Comparison of ENCODE assay signal across 9 cellular contexts in the genomic region with DNA sequence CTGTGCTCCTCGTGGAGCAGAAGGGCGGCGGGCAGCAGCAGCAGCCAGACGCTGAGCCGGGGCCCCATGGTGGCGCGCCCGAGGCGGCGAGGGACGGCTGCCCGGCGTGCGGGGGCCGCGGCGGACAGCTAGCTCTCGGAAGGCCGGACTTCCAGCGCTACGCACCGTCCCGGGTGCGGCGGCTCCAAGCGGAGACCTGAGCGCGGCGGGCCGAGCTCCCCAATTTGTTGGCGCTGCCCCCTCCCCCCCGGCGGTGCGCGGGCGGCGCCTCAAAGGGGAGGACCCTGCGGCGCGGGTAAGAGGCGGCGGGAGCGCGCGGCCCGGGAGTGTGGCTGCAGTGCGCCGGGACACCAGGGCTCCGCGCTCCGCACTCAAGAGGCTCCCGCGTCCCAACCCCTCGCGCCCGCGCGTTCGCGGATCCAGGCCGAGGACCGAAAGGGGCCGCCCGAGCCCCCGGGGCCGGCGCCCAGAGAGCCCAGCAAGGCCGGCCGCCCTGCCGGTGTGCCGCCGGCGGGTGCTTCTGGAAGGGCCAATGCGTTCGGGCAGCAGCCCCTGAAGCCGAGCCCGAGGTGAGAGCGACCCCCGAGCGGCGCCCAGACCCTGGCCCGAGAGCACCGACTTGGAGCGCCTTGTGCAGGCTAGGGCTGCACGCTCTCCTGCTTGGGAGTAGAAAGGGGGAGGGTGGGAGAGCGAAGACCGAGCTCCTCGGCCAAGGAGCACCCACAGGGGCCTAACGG. TPM values are rescaled to one million over a fixed set of nuclear protein-coding genes. Genes with fewer than 3 reads are reported as not detected.
DNase-seq lines count a peak whose midpoint lies in the region; ATAC-seq and TF ChIP-seq lines count a peak whose summit lies in the region.
"Had no signal": no experiment of that assay in that cellular context is flagged by ENCODE, and none has a peak within 500 bp of the region (broad histone marks: within the 10 kb centered on the region; RNA-seq: fewer than 3 reads in every experiment).

TSS of gene COL4A1 (minus strand) at position 198 of the 737 bp plus-strand sequence. CDS start at position 68, 130 bp downstream.
TSS of gene COL4A2 (plus strand) at position 325 of the 737 bp plus-strand sequence. CDS start 620 bp downstream, outside the sequence.

- ATAC-seq in body of pancreas = peak; percentile 62

- no peaks in the 10 kb centered on the region for H3K9me3 ChIP-seq in body of pancreas
- H3K9me3 ChIP-seq in smooth muscle cell (replicated peaks; ENCODE audit: low read depth) = no peaks in the 10 kb centered on the region

- peaks cover 100% of the 10 kb centered on the region for H3K79me2 ChIP-seq in smooth muscle cell (ENCODE audit: low read depth)

- no peak within 1 kb of the TSS for H2AFZ ChIP-seq in smooth muscle cell (ENCODE audit: low read depth)

- H3K4me1 ChIP-seq in body of pancreas = peaks cover 74% of the 10 kb centered on the region
- H3K4me1 ChIP-seq in smooth muscle cell (ENCODE audit: low read depth) = peaks cover 53% of the 10 kb centered on the region

- 0 to 1% methylated on average over 2 to 73 of the region's 89 CpGs for WGBS in body of pancreas, 2 donors
- WGBS in smooth muscle cell (ENCODE audit: low lambda C conversion rate) = 1% methylated on average over 67 of the region's 89 CpGs

- H4K20me1 ChIP-seq in smooth muscle cell (ENCODE audit: low read depth) = peaks cover 98% of the 10 kb centered on the region

- TF ChIP-seq CTCF in body of pancreas (IDR thresholded peaks at IDR 0.05) = no peak
- no peak for TF ChIP-seq CTCF in smooth muscle cell (IDR thresholded peaks at IDR 0.05; ENCODE audit: borderline replicate concordance, insufficient read depth, poor library complexity, severe bottlenecking)

- DNase-seq in HT1080 (ENCODE audit: low read depth) (peak; percentile 71), body of pancreas (peak; percentile 46 to 60 (median 48)), iPS-NIHi11 (ENCODE audit: low spot score) (peak; percentile 73), smooth muscle cell (lab: John Stamatoyannopoulos, UW; ENCODE audit: unreplicated experiment) (no peak), NCI-H2227 (lab: John Stamatoyannopoulos, UW; ENCODE audit: unreplicated experiment) (no peak), KG1 (lab: John Stamatoyannopoulos, UW) (no peak)
- DNase-seq in central memory CD4-positive, alpha-beta T cell = no peak
- DNase-seq in activated effector memory CD4-positive, alpha-beta T cell treated with Interleukin-2 at 50 U/mL for 16 hours = no peak

- H3K27me3 ChIP-seq in body of pancreas = peaks cover 0 to 6% of the 10 kb centered on the region in 2 donors
- no peaks in the 10 kb centered on the region for H3K27me3 ChIP-seq in smooth muscle cell (ENCODE audit: low read depth)

- H3K36me3 ChIP-seq in body of pancreas (replicated peaks in 1 of 2; ENCODE audit: insufficient read depth in 1 of 2, low read depth in 2 of 2) (no peaks in the 10 kb centered on the region), smooth muscle cell (ENCODE audit: low read depth) (no peaks in the 10 kb centered on the region)

- intact Hi-C loops in body of pancreas (cut with DNase I) = no loop called here

- H3K9ac ChIP-seq in smooth muscle cell (ENCODE audit: low read depth) = peak within 1 kb of the TSS; percentile 90

- peak within 1 kb of the TSS; percentile 18 to 82 (median 77) for H3K27ac ChIP-seq in body of pancreas
- peak within 1 kb of the TSS; percentile 94 for H3K27ac ChIP-seq in smooth muscle cell (ENCODE audit: low read depth)

- H3K4me3 ChIP-seq in body of pancreas = peak within 1 kb of the TSS; percentile 19 to 41
- H3K4me3 ChIP-seq in smooth muscle cell = peak within 1 kb of the TSS; percentile 93

- H3F3A ChIP-seq in smooth muscle cell (ENCODE audit: low read depth) = peaks cover 78% of the 10 kb centered on the region

- TF ChIP-seq POLR2A in body of pancreas (IDR thresholded peaks at IDR 0.05) = peak; percentile 51 to 60 (median 59)

- H3K4me2 ChIP-seq in smooth muscle cell = peak within 1 kb of the TSS; percentile 97

RNA-seq across cellular contexts. Expression of gene COL4A1, which starts in this region (rescaled TPM):
- 146 and 150 TPM in 2 replicates for total RNA-seq in HT1080 (2014; rRNA removed; shearing (Covaris generic))
- 99.2 and 107 TPM in 2 replicates for polyA plus RNA-seq in HT1080 (2015; cell fraction: cytosol; rRNA removed)
- 764 and 863 TPM in 2 replicates for polyA plus RNA-seq in HT1080 (2015; cell fraction: nucleus; rRNA removed)
- total RNA-seq in body of pancreas (100 to 1,000 TPM in 1 of 2 donors, 10 to 100 TPM in 1; 80.4 to 253 TPM), smooth muscle cell (4,372 and 5,353 TPM in 2 replicates)
- 1,844 and 2,409 TPM in 2 replicates for polyA plus RNA-seq in smooth muscle cell
- polyA plus RNA-seq: IgD-negative memory B cell had no signal

RNA-seq across cellular contexts. Expression of gene COL4A2, which starts in this region (rescaled TPM):
- total RNA-seq in HT1080 (2014; rRNA removed; shearing (Covaris generic)) = 219 and 244 TPM in 2 replicates
- 93.0 and 97.2 TPM in 2 replicates for polyA plus RNA-seq in HT1080 (2015; cell fraction: cytosol; rRNA removed)
- polyA plus RNA-seq in HT1080 (2015; cell fraction: nucleus; rRNA removed) = 1,050 and 1,175 TPM in 2 replicates
- total RNA-seq in body of pancreas (100 to 1,000 TPM in 1 of 2 donors, 10 to 100 TPM in 1; 69.3 to 230 TPM), smooth muscle cell (1,456 and 1,535 TPM in 2 replicates)
- polyA plus RNA-seq in smooth muscle cell = 2,012 and 2,786 TPM in 2 replicates
- polyA plus RNA-seq: IgD-negative memory B cell had no signal

Comparison
In these comparisons a context has a peak if more than half of its experiments do, and no peak if none do; other contexts are left out.
1. RNA of gene COL4A1 (total RNA-seq): 4,372 to 5,353 TPM in smooth muscle cell; 80.4 to 253 TPM in body of pancreas and 146 to 150 TPM in HT1080; every median in the first group is over 10 times any median in the second.
2. DNase-seq: peak in HT1080 (single experiment), body of pancreas (4 of 4) and iPS-NIHi11 (single experiment); none in smooth muscle cell (single experiment), central memory CD4-positive, alpha-beta T cell (single experiment), activated effector memory CD4-positive, alpha-beta T cell treated with Interleukin-2 at 50 U/mL for 16 hours (single experiment), NCI-H2227 (single experiment) and KG1 (single experiment).